In genomic region chr4:109078724-109079123, GRCh38 we compare ENCODE assay signal across 13 cellular contexts.
DNase-seq lines count a peak whose midpoint lies in the region; ATAC-seq and TF ChIP-seq lines count a peak whose summit lies in the region.
"Had no signal": no experiment of that assay in that cellular context is flagged by ENCODE, and none has a peak within 500 bp of the region (broad histone marks: within the 10 kb centered on the region; RNA-seq: fewer than 3 reads in every experiment).

No MANE protein-coding gene starts in this region.

- H3K27ac Mint-ChIP-seq in brain = peak overlapping the region in 3 of 5 experiments; percentile 13 to 69 (median 25)
- H3K27ac Mint-ChIP-seq in activated naive CD4-positive, alpha-beta T cell treated with anti-CD3 and anti-CD28 coated beads for 36 hours = no peak overlapping the region
- H3K27ac Mint-ChIP-seq: neural progenitor cell; stimulated activated naive CD8-positive, alpha-beta T cell treated with anti-CD3 and anti-CD28 coated beads, Interleukin-15, Interleukin-2, amounts not matched to agents 100 ng/mL and 50 ng/mL, for 24 hours had no signal

- CTCF ChIA-PET in activated naive CD4-positive, alpha-beta T cell treated with anti-CD3 and anti-CD28 coated beads for 36 hours (lab: Charles Lee) = interaction anchor here (0.6 kb wide), 1 partner anchor 330 kb away, joined by 3 read pairs; no protein-coding TSS in a partner anchor

- TF ChIP-seq CTCF in brain (conservative IDR thresholded peaks at IDR 0.05) = no peak

- no peaks in the 10 kb centered on the region for H3K36me3 Mint-ChIP-seq in brain
- no peaks in the 10 kb centered on the region for H3K36me3 Mint-ChIP-seq in activated naive CD4-positive, alpha-beta T cell treated with anti-CD3 and anti-CD28 coated beads for 36 hours (ENCODE audit: low read depth)
- H3K36me3 Mint-ChIP-seq: neural progenitor cell had no signal

- H3K27me3 Mint-ChIP-seq in brain = no peaks in the 10 kb centered on the region
- H3K27me3 Mint-ChIP-seq in activated naive CD4-positive, alpha-beta T cell treated with anti-CD3 and anti-CD28 coated beads for 36 hours (ENCODE audit: low read depth) = no peaks in the 10 kb centered on the region

- H3K9me3 Mint-ChIP-seq in brain = peaks cover 0 to 2% (median 0%) of the 10 kb centered on the region in 5 experiments
- no peaks in the 10 kb centered on the region for H3K9me3 Mint-ChIP-seq in activated naive CD4-positive, alpha-beta T cell treated with anti-CD3 and anti-CD28 coated beads for 36 hours
- H3K9me3 Mint-ChIP-seq: neural progenitor cell; stimulated activated naive CD8-positive, alpha-beta T cell treated with anti-CD3 and anti-CD28 coated beads, Interleukin-15, Interleukin-2, amounts not matched to agents 100 ng/mL and 50 ng/mL, for 24 hours had no signal

- peaks cover 22% of the 10 kb centered on the region for H3K4me1 Mint-ChIP-seq in brain
- H3K4me1 Mint-ChIP-seq in activated naive CD4-positive, alpha-beta T cell treated with anti-CD3 and anti-CD28 coated beads for 36 hours (ENCODE audit: low read depth) = peaks cover 13% of the 10 kb centered on the region

- DNase-seq in A172 (ENCODE audit: low spot score) (peak; percentile 28), HCEC 1CT (peak; percentile 21), kidney glomerular epithelial cell (lab: John Stamatoyannopoulos, UW) (peak; percentile 66), cerebellar cortex (ENCODE audit: low spot score) (no peak)
- no peak for DNase-seq in activated naive CD4-positive, alpha-beta T cell treated with anti-CD3 and anti-CD28 coated beads for 36 hours
- no peak for DNase-seq in activated CD8-positive, alpha-beta memory T cell treated with anti-CD3 and anti-CD28 coated beads, Interleukin-2, amount 50 U/mL, for 4 hours
- DNase-seq: activated naive CD4-positive, alpha-beta T cell treated with Interleukin-2 at 50 U/mL for 16 hours; NCI-H446 treated with DMSO at 0.1 percent for 48 hours had no signal

- no peak overlapping the region for H3K4me3 Mint-ChIP-seq in brain
- H3K4me3 Mint-ChIP-seq in activated naive CD4-positive, alpha-beta T cell treated with anti-CD3 and anti-CD28 coated beads for 36 hours = no peak overlapping the region
- H3K4me3 Mint-ChIP-seq: neural progenitor cell; stimulated activated naive CD8-positive, alpha-beta T cell treated with anti-CD3 and anti-CD28 coated beads, Interleukin-15, Interleukin-2, amounts not matched to agents 100 ng/mL and 50 ng/mL, for 24 hours had no signal

- intact Hi-C loops in activated naive CD4-positive, alpha-beta T cell treated with anti-CD3 and anti-CD28 coated beads for 36 hours (cut with micrococcal nuclease) = loop anchor here (1.0 to 10.0 kb wide), 2 partner anchors 106 to 244 kb away; no protein-coding TSS in a partner anchor

- no peak for ATAC-seq in HG02852 (IDR thresholded peaks at IDR 0.05; ENCODE audit: unreplicated experiment)
- ATAC-seq: SK-N-SH treated with all-trans-retinoic acid at 6 μM for 48 hours had no signal

Comparison
In these comparisons a context has a peak if more than half of its experiments do, and no peak if none do; other contexts are left out.
1. DNase-seq: peak in A172 (single experiment), HCEC 1CT (single experiment) and kidney glomerular epithelial cell (single experiment); none in activated naive CD4-positive, alpha-beta T cell treated with anti-CD3 and anti-CD28 coated beads for 36 hours (single experiment), cerebellar cortex (single experiment) and activated CD8-positive, alpha-beta memory T cell treated with anti-CD3 and anti-CD28 coated beads, Interleukin-2, amount 50 U/mL, for 4 hours (single experiment).